Comparison of ENCODE assay signal across 8 cellular contexts in the genomic region with DNA sequence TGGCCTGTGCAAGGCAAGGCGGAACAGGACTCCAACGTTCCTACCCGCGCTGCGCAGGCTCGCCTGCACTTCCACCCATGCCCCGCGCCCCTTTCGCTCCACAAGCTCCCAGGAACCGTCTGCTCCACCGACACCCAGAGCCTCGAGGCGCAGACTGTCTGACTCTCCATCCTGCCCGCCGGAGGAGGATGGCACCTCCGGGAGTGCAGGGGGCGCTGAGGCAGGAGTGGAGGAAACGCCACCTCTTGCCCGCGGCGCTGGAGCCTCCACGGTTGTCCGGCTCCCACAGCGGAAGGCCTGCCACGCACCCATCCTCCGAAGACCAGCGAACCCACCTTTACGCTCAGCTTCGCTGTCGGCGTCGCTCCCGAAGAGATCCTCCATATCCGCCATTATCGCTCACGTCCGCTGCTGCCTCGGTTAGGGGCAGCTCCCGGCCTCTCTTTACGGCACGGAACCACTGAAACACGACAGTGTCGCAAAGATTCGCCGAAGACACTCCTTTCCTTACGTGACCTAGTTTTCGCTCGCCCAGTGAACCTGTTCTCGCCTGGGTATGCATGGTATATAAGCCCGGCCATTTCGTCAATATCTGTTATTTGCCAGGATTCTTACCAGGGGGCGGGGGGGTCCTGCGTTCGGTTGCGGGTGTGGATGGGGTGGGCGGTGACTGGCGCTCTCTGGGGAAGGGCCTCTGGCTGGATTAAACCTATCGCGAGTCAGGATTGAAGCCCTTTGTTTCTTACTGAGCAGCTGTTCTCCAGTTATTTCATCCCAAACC. TPM values are rescaled to one million over a fixed set of nuclear protein-coding genes. Genes with fewer than 3 reads are reported as not detected.
A peak's percentile ranks its signal among the peaks of the same experiment; 100 is the strongest.
DNase-seq lines count a peak whose midpoint lies in the region; ATAC-seq and TF ChIP-seq lines count a peak whose summit lies in the region.

LEO1 (minus strand) TSS at position 426 of the 781 bp plus-strand sequence; CDS start at position 393, 33 bp downstream.

- H3K4me1 ChIP-seq in right atrium auricular region = peaks cover 0 to 14% of the 10 kb centered on the region in 2 donors
- H3K4me1 ChIP-seq in uterus = no peaks in the 10 kb centered on the region

- TF ChIP-seq POLR2A in uterus (IDR thresholded peaks at IDR 0.05) = peak in 1 of 2 donors; percentile 41

- ATAC-seq in HG02884 (IDR thresholded peaks at IDR 0.05; ENCODE audit: unreplicated experiment) = peak; percentile 79

- peaks cover 0 to 15% of the 10 kb centered on the region in 2 donors for H3K9me3 ChIP-seq in right atrium auricular region
- peaks cover 0 to 12% of the 10 kb centered on the region in 2 donors for H3K9me3 ChIP-seq in uterus

- DNase-seq in GM13977 (ENCODE audit: low spot score) (peak; percentile 91), NCI-H146 treated with DMSO at 0.1 percent for 48 hours (lab: John Stamatoyannopoulos, UW; ENCODE audit: unreplicated experiment) (peak; percentile 89), amniotic stem cell (lab: John Stamatoyannopoulos, UW) (peak; percentile 99), right atrium auricular region (ENCODE audit: low spot score) (peak; percentile 87), pulmonary artery endothelial cell (ENCODE audit: low read depth, low spot score) (peak; percentile 96), uterus (peak; percentile 86 to 93)

- peak within 1 kb of the TSS; percentile 91 to 93 for H3K27ac ChIP-seq in right atrium auricular region
- peak within 1 kb of the TSS; percentile 86 to 88 for H3K27ac ChIP-seq in uterus

- peak; percentile 45 for TF ChIP-seq CTCF in GM13977 (IDR thresholded peaks at IDR 0.05; ENCODE audit: extremely low read depth, insufficient read depth, missing control alignments)
- peak; percentile 27 to 67 for TF ChIP-seq CTCF in right atrium auricular region (IDR thresholded peaks at IDR 0.05)
- peak; percentile 46 to 51 (median 48) for TF ChIP-seq CTCF in uterus (IDR thresholded peaks at IDR 0.05)

- no peaks in the 10 kb centered on the region for H3K36me3 ChIP-seq in right atrium auricular region
- H3K36me3 ChIP-seq in uterus = no peaks in the 10 kb centered on the region

- in situ Hi-C loops in GM13977 (cut with MboI; ENCODE audit: low pct_unique_long_range_greater_than_20kb, low sequenced_read_pairs, unreplicated experiment) = no loop called here

- intact Hi-C loops in T-helper 1 cell treated with Interleukin-12 subunit alpha and Interleukin-12 subunit beta and Interleukin-4 antibody, amounts not matched to agents 30 ng/mL and 1 ng/mL, for 36 hours (cut with micrococcal nuclease) = loop anchor here (2.0 to 5.0 kb wide), 8 partner anchors 35 to 706 kb away; partner anchors contain the start of genes ARPP19, ATOSA and LYSMD2
- intact Hi-C loops in uterus (cut with DNase I; ENCODE audit: low total_unique reads) = no loop called here

- peak within 1 kb of the TSS; percentile 75 to 91 for H3K4me3 ChIP-seq in right atrium auricular region
- H3K4me3 ChIP-seq in uterus = peak within 1 kb of the TSS; percentile 71 to 74

- no peaks in the 10 kb centered on the region for H3K27me3 ChIP-seq in right atrium auricular region
- H3K27me3 ChIP-seq in uterus = no peaks in the 10 kb centered on the region

RNA-seq across cellular contexts. Expression of gene LEO1, which starts in this region (rescaled TPM):
- total RNA-seq in T-helper 1 cell treated with Interleukin-12 subunit alpha and Interleukin-12 subunit beta and Interleukin-4 antibody, amounts not matched to agents 30 ng/mL and 1 ng/mL, for 36 hours = 29.4 and 30.8 TPM in 2 replicates
- 10 to 100 TPM in 1 of 2 donors, 1 to 10 TPM in 1; 9.0 to 10.6 TPM for total RNA-seq in right atrium auricular region
- 23.1 and 36.6 TPM in 2 replicates for total RNA-seq in pulmonary artery endothelial cell
- total RNA-seq in uterus = 10 to 100 TPM in 3 of 4 donors, 1 to 10 TPM in 1; 8.6 to 45.3 (median 27.8) TPM

Comparison
In these comparisons a context has a peak if more than half of its experiments do, and no peak if none do; other contexts are left out.
1. Peak in every context shown above with its lines: DNase-seq, ATAC-seq, H3K4me3 ChIP-seq and H3K27ac ChIP-seq.